Comparison of ENCODE assay signal across 14 cellular contexts in genomic region chr6:81988446-81988845, GRCh38.
"Had no signal": no experiment of that assay in that cellular context is flagged by ENCODE, and none has a peak within 500 bp of the region (broad histone marks: within the 10 kb centered on the region; RNA-seq: fewer than 3 reads in every experiment).

No MANE protein-coding gene starts in this region.

- H3K27ac Mint-ChIP-seq: natural killer cell had no signal

- ATAC-seq: esophagus mucosa, heart left ventricle, left lobe of liver, natural killer cell, sciatic nerve had no signal

- H3K9me3 Mint-ChIP-seq: natural killer cell had no signal

- H3K36me3 Mint-ChIP-seq: natural killer cell had no signal

- H3K4me1 Mint-ChIP-seq: natural killer cell, neural crest cell had no signal

- H3K4me3 Mint-ChIP-seq: natural killer cell, neural crest cell had no signal

- H3K4me1 ChIP-seq: heart left ventricle had no signal

- H3K27ac ChIP-seq: coronary artery, heart left ventricle, skin epidermis had no signal

- H3K27me3 ChIP-seq: heart left ventricle had no signal

- H3K9me3 ChIP-seq: heart left ventricle had no signal

- FAIRE-seq: endometrium had no signal

- DNase-seq: effector CD8-positive, alpha-beta T cell; heart left ventricle; hippocampal formation; natural killer cell; posterior cingulate gyrus; stimulated activated CD4-positive, alpha-beta T cell treated with anti-CD3 and anti-CD28 coated beads, Interleukin-12 subunit alpha, Interleukin-12 subunit beta, amount 100 ng/mL, for 4 hours; stimulated activated naive CD4-positive, alpha-beta T cell treated with Interleukin-2 at 50 U/mL for 16 hours had no signal

- H3K36me3 ChIP-seq: heart left ventricle had no signal

- H3K4me3 ChIP-seq: coronary artery, heart left ventricle, skin epidermis had no signal
